Comparison of ENCODE assay signal across 8 cellular contexts in the genomic region with DNA sequence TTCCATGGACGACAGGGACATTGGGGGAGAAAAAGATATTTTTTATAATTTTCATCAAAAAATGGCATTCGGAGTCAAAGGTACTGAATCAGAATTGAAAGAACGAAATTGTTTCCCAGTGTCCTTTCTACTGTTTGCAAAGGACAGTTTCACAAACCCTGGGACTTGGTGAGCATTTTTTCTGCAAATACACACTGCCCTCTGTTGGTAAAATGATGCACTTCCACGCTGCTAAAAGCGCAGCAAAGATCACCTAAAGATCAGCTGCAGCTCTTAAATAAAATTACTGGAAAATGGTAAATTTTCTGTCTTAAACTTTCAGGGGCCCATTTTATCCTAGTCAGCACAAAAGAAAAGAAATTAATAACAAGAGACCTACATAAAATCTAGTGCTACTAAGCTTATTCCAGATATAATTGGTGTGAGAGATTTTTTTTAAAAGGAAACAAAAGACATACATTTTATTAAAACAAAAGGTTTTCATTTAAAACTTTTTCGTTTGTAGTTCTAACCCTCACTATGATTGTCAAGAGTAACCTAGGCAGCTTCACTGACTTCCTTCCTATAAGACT.
DNase-seq lines count a peak whose midpoint lies in the region; ATAC-seq and TF ChIP-seq lines count a peak whose summit lies in the region.

No MANE protein-coding gene starts in this region.

- H3K36me3 ChIP-seq in A673 (ENCODE audit: insufficient read depth, low read length, poor library complexity, severe bottlenecking): no peaks in the 10 kb centered on the region
- no peaks in the 10 kb centered on the region for H3K36me3 ChIP-seq in left lung

- H3K4me1 ChIP-seq in A673 (ENCODE audit: insufficient read depth, low read length, poor library complexity, severe bottlenecking) (no peaks in the 10 kb centered on the region), left lung (no peaks in the 10 kb centered on the region)

- H3K27me3 Mint-ChIP-seq in T-helper 2 cell treated with Interferon-gamma antibody and Interleukin-4, amounts not matched to agents 5 μg/mL and 100 μg/mL, for 36 hours (ENCODE audit: low read depth): no peaks in the 10 kb centered on the region
- no peaks in the 10 kb centered on the region for H3K27me3 Mint-ChIP-seq in activated T-cell treated with anti-CD3 and anti-CD28 coated beads, Interleukin-2, amount 50 U/mL, for 24 hours

- POLR2A ChIA-PET in A673 (lab: Charles Lee; ENCODE audit: low non-redundant PET): no interaction called here
- POLR2A ChIA-PET in GM10248 (lab: Yijun Ruan, JAX): no interaction called here

- peaks cover 4% of the 10 kb centered on the region for H3K9me3 Mint-ChIP-seq in T-helper 2 cell treated with Interferon-gamma antibody and Interleukin-4, amounts not matched to agents 5 μg/mL and 100 μg/mL, for 36 hours
- peaks cover 11% of the 10 kb centered on the region for H3K9me3 Mint-ChIP-seq in activated T-cell treated with anti-CD3 and anti-CD28 coated beads, Interleukin-2, amount 50 U/mL, for 24 hours

- no peaks in the 10 kb centered on the region for H3K36me3 Mint-ChIP-seq in T-helper 2 cell treated with Interferon-gamma antibody and Interleukin-4, amounts not matched to agents 5 μg/mL and 100 μg/mL, for 36 hours (ENCODE audit: low read depth)
- H3K36me3 Mint-ChIP-seq in activated T-cell treated with anti-CD3 and anti-CD28 coated beads, Interleukin-2, amount 50 U/mL, for 24 hours (ENCODE audit: low read depth): no peaks in the 10 kb centered on the region

- no peak overlapping the region for H3K4me3 Mint-ChIP-seq in T-helper 2 cell treated with Interferon-gamma antibody and Interleukin-4, amounts not matched to agents 5 μg/mL and 100 μg/mL, for 36 hours
- H3K4me3 Mint-ChIP-seq in activated T-cell treated with anti-CD3 and anti-CD28 coated beads, Interleukin-2, amount 50 U/mL, for 24 hours: no peak overlapping the region

- H3K27ac ChIP-seq in A673 (ENCODE audit: low read depth, low read length, poor library complexity, severe bottlenecking) (no peak overlapping the region), left lung (no peak overlapping the region)

- H3K4me3 ChIP-seq in A673 (ENCODE audit: low read depth, low read length, poor library complexity, severe bottlenecking) (no peak overlapping the region), left lung (no peak overlapping the region)

- no peak overlapping the region for H3K27ac Mint-ChIP-seq in T-helper 2 cell treated with Interferon-gamma antibody and Interleukin-4, amounts not matched to agents 5 μg/mL and 100 μg/mL, for 36 hours
- H3K27ac Mint-ChIP-seq in activated T-cell treated with anti-CD3 and anti-CD28 coated beads, Interleukin-2, amount 50 U/mL, for 24 hours: no peak overlapping the region

- ATAC-seq in HG02885 (IDR thresholded peaks at IDR 0.05; ENCODE audit: poor library complexity, unreplicated experiment) (peak; percentile 80), left lung (peak; percentile 88)

- H3K27me3 ChIP-seq in A673 (replicated peaks; ENCODE audit: insufficient read depth, low read depth, low read length, poor library complexity) (no peaks in the 10 kb centered on the region), left lung (no peaks in the 10 kb centered on the region)

- H3K4me1 Mint-ChIP-seq in T-helper 2 cell treated with Interferon-gamma antibody and Interleukin-4, amounts not matched to agents 5 μg/mL and 100 μg/mL, for 36 hours (ENCODE audit: low read depth): no peaks in the 10 kb centered on the region
- H3K4me1 Mint-ChIP-seq in activated T-cell treated with anti-CD3 and anti-CD28 coated beads, Interleukin-2, amount 50 U/mL, for 24 hours (ENCODE audit: low read depth): no peaks in the 10 kb centered on the region

- TF ChIP-seq CTCF in A673 (conservative IDR thresholded peaks at IDR 0.05; ENCODE audit: low read depth, low read length): peak; percentile 65
- peak; percentile 74 for TF ChIP-seq CTCF in GM10248 (IDR thresholded peaks at IDR 0.05; ENCODE audit: control extremely low read depth, extremely low read depth, low read depth, missing control alignments)
- peak; percentile 61 to 66 for TF ChIP-seq CTCF in left lung (IDR thresholded peaks at IDR 0.05)

- no peaks in the 10 kb centered on the region for H3K9me3 ChIP-seq in A673 (ENCODE audit: low read depth, low read length, poor library complexity, severe bottlenecking)
- H3K9me3 ChIP-seq in left lung: no peaks in the 10 kb centered on the region

- DNase-seq in A673 (ENCODE audit: low spot score) (peak; percentile 33), GM10248 (ENCODE audit: extremely low spot score) (peak; percentile 21), NCI-H345 (lab: John Stamatoyannopoulos, UW) (peak; percentile 17), T47D (ENCODE audit: low read depth in 1 of 2, low spot score in 1 of 2) (peak; percentile 19 to 68), left lung (no peak)
- no peak for DNase-seq in T-helper 2 cell treated with Interferon-gamma antibody and Interleukin-4, amounts not matched to agents 5 μg/mL and 100 μg/mL, for 36 hours (ENCODE audit: low spot score)
- no peak for DNase-seq in activated T-cell treated with anti-CD3 and anti-CD28 coated beads, Interleukin-2, amount 50 U/mL, for 24 hours

- BruUV-seq in A673 (replicated peaks; lab: Mats Ljungman, UMichigan): no TSS peak

- CTCF ChIA-PET in A673 (lab: Charles Lee): interaction anchor here (0.6 kb wide), 1 partner anchor 491 kb away, joined by 4 read pairs; no protein-coding TSS in a partner anchor
- CTCF ChIA-PET in GM10248 (lab: Yijun Ruan, JAX): interaction anchor here (0.7 to 2.0 kb wide), 11 partner anchors 10 to 375 kb away, joined by 3 to 15 read pairs (median 5); no protein-coding TSS in a partner anchor

- in situ Hi-C loops in T47D (cut with HindIII; ENCODE audit: low pct_unique_long_range_greater_than_20kb, low sequenced_read_pairs): no loop called here

- intact Hi-C loops in A673 (cut with micrococcal nuclease; ENCODE audit: unreplicated experiment): loop anchor here (2.0 kb wide), 1 partner anchor 362 kb away; no protein-coding TSS in a partner anchor
- intact Hi-C loops in left lung (cut with DNase I): no loop called here

Comparison
In these comparisons a context has a peak if more than half of its experiments do, and no peak if none do; other contexts are left out.
1. DNase-seq: peak in A673 (single experiment), GM10248 (single experiment), NCI-H345 (single experiment) and T47D (2 of 2); none in left lung (0 of 2), T-helper 2 cell treated with Interferon-gamma antibody and Interleukin-4, amounts not matched to agents 5 μg/mL and 100 μg/mL, for 36 hours (single experiment) and activated T-cell treated with anti-CD3 and anti-CD28 coated beads, Interleukin-2, amount 50 U/mL, for 24 hours (single experiment).
2. Peak in every context shown above with its lines, with median percentiles within 50 percentile points of each other: CTCF ChIP-seq.